9 cellular contexts compared by ENCODE assay signal in genomic region chr6:153032255-153032882, GRCh38. TPM values are rescaled to one million over a fixed set of nuclear protein-coding genes. Genes with fewer than 3 reads are reported as not detected.
DNase-seq lines count a peak whose midpoint lies in the region; ATAC-seq, FAIRE-seq and TF ChIP-seq lines count a peak whose summit lies in the region.
"Had no signal": no experiment of that assay in that cellular context is flagged by ENCODE, and none has a peak within 500 bp of the region (broad histone marks: within the 10 kb centered on the region; RNA-seq: fewer than 3 reads in every experiment).

No MANE protein-coding gene starts in this region.

- H3K36me3 Mint-ChIP-seq in astrocyte (ENCODE audit: low read depth, unreplicated experiment), result no peaks in the 10 kb centered on the region
- H3K36me3 Mint-ChIP-seq in activated CD4-positive, alpha-beta T cell treated with anti-CD3 and anti-CD28 coated beads, Interleukin-2, amount 10 ng/mL, durations not matched to agents 7 days and 5 days (ENCODE audit: low read depth), result no peaks in the 10 kb centered on the region

- no peak overlapping the region for H3K4me3 Mint-ChIP-seq in astrocyte (ENCODE audit: unreplicated experiment)
- H3K4me3 Mint-ChIP-seq in activated CD4-positive, alpha-beta T cell treated with anti-CD3 and anti-CD28 coated beads, Interleukin-2, amount 10 ng/mL, durations not matched to agents 7 days and 5 days, result no peak overlapping the region

- H3K4me2 ChIP-seq in astrocyte (ENCODE audit: low read length), result no peak overlapping the region

- H3K27ac ChIP-seq in astrocyte (ENCODE audit: low read depth, low read length), result no peak overlapping the region
- H3K27ac ChIP-seq: skin epidermis had no signal

- CTCF ChIA-PET in activated CD4-positive, alpha-beta T cell treated with anti-CD3 and anti-CD28 coated beads, Interleukin-2, amount 10 ng/mL, durations not matched to agents 7 days and 5 days (lab: Charles Lee), result interaction anchor here (0.7 kb wide), 2 partner anchors 484 to 623 kb away, joined by 3 read pairs; no protein-coding TSS in a partner anchor

- no peak overlapping the region for H3K9ac ChIP-seq in astrocyte (ENCODE audit: low read length)

- peak; percentile 52 for TF ChIP-seq CTCF in astrocyte (IDR thresholded peaks at IDR 0.05; ENCODE audit: insufficient read depth, low read depth, low read length)

- in situ Hi-C loops in G401 (cut with HindIII; ENCODE audit: low sequenced_read_pairs), result no loop called here

- H3K36me3 ChIP-seq in astrocyte (ENCODE audit: insufficient read depth, low read length), result no peaks in the 10 kb centered on the region

- peaks cover 9% of the 10 kb centered on the region for H3K4me1 Mint-ChIP-seq in astrocyte (ENCODE audit: low read depth, unreplicated experiment)
- H3K4me1 Mint-ChIP-seq in activated CD4-positive, alpha-beta T cell treated with anti-CD3 and anti-CD28 coated beads, Interleukin-2, amount 10 ng/mL, durations not matched to agents 7 days and 5 days, result no peaks in the 10 kb centered on the region

- H3K27me3 ChIP-seq in astrocyte (ENCODE audit: insufficient read depth, low read length), result no peaks in the 10 kb centered on the region

- no peak for FAIRE-seq in astrocyte (lab: Jason Lieb, UNC)

- no peaks in the 10 kb centered on the region for H3K9me3 ChIP-seq in astrocyte (ENCODE audit: insufficient read depth, low read depth, low read length)

- no peak overlapping the region for H2AFZ ChIP-seq in astrocyte (ENCODE audit: low read depth, low read length)

- no peaks in the 10 kb centered on the region for H3K79me2 ChIP-seq in astrocyte (ENCODE audit: insufficient read depth, low read length)

- no peak overlapping the region for H3K4me3 ChIP-seq in astrocyte (ENCODE audit: insufficient read depth, low read depth, low read length)
- H3K4me3 ChIP-seq: skin epidermis had no signal

- no peak overlapping the region for H3K27ac Mint-ChIP-seq in astrocyte (ENCODE audit: unreplicated experiment)
- H3K27ac Mint-ChIP-seq in activated CD4-positive, alpha-beta T cell treated with anti-CD3 and anti-CD28 coated beads, Interleukin-2, amount 10 ng/mL, durations not matched to agents 7 days and 5 days, result no peak overlapping the region

- ATAC-seq in left lobe of liver (peak; percentile 57), GM18861 (IDR thresholded peaks at IDR 0.05; ENCODE audit: unreplicated experiment) (no peak), GM21576 (IDR thresholded peaks at IDR 0.05; ENCODE audit: unreplicated experiment) (no peak)
- no peak for ATAC-seq in activated CD4-positive, CD25-positive, alpha-beta regulatory T cell treated with anti-CD3 and anti-CD28 coated beads, Interleukin-2, amount 50 U/mL, for 24 hours

- H3K27me3 Mint-ChIP-seq in astrocyte (ENCODE audit: low read depth, unreplicated experiment), result no peaks in the 10 kb centered on the region
- peaks cover 27% of the 10 kb centered on the region for H3K27me3 Mint-ChIP-seq in activated CD4-positive, alpha-beta T cell treated with anti-CD3 and anti-CD28 coated beads, Interleukin-2, amount 10 ng/mL, durations not matched to agents 7 days and 5 days

- H3K4me1 ChIP-seq in astrocyte (ENCODE audit: insufficient read depth, low read length), result peaks cover 7% of the 10 kb centered on the region

- POLR2A ChIA-PET in activated CD4-positive, alpha-beta T cell treated with anti-CD3 and anti-CD28 coated beads, Interleukin-2, amount 10 ng/mL, durations not matched to agents 7 days and 5 days (lab: Charles Lee), result no interaction called here

- DNase-seq in G401 (ENCODE audit: low spot score) (peak; percentile 37), LHCN-M2 (ENCODE audit: low read depth) (peak; percentile 67), astrocyte (ENCODE audit: low read depth) (peak; percentile 51), left lobe of liver (ENCODE audit: low spot score) (no peak)
- DNase-seq in activated CD4-positive, alpha-beta T cell treated with anti-CD3 and anti-CD28 coated beads, Interleukin-2, amount 10 ng/mL, durations not matched to agents 7 days and 5 days, result no peak

- H4K20me1 ChIP-seq in astrocyte (ENCODE audit: insufficient read depth, low read length), result no peaks in the 10 kb centered on the region

- no peaks in the 10 kb centered on the region for H3K9me3 Mint-ChIP-seq in astrocyte (ENCODE audit: unreplicated experiment)
- H3K9me3 Mint-ChIP-seq in activated CD4-positive, alpha-beta T cell treated with anti-CD3 and anti-CD28 coated beads, Interleukin-2, amount 10 ng/mL, durations not matched to agents 7 days and 5 days, result no peaks in the 10 kb centered on the region

RNA-seq across cellular contexts. Expression of gene MTRF1L, which starts 29.9 kb away (rescaled TPM):
- total RNA-seq in G401 (2014; rRNA removed; shearing (Covaris generic)), result 8.0 and 29.1 TPM in 2 replicates
- total RNA-seq in LHCN-M2 (2014; rRNA removed) (21.1 and 24.1 TPM in 2 replicates), astrocyte (30.8 and 33.2 TPM in 2 replicates), left lobe of liver (12.3 TPM)
- polyA plus RNA-seq in LHCN-M2 (2012), result 10.3 TPM
- total RNA-seq in activated CD4-positive, alpha-beta T cell treated with anti-CD3 and anti-CD28 coated beads, Interleukin-2, amount 10 ng/mL, durations not matched to agents 7 days and 5 days, result 10 to 100 TPM; 16.8 to 19.8 TPM

RNA-seq across cellular contexts. Expression of gene FBXO5, which starts 49.5 kb away (rescaled TPM):
- 30.5 and 32.5 TPM in 2 replicates for total RNA-seq in G401 (2014; rRNA removed; shearing (Covaris generic))
- total RNA-seq in LHCN-M2 (2014; rRNA removed) (46.7 and 53.7 TPM in 2 replicates), astrocyte (6.1 and 7.5 TPM in 2 replicates), left lobe of liver (1.4 TPM)
- 7.6 TPM for polyA plus RNA-seq in LHCN-M2 (2012)
- total RNA-seq in activated CD4-positive, alpha-beta T cell treated with anti-CD3 and anti-CD28 coated beads, Interleukin-2, amount 10 ng/mL, durations not matched to agents 7 days and 5 days, result 10 to 100 TPM; 80.7 to 91.1 TPM

Comparison
In these comparisons a context has a peak if more than half of its experiments do, and no peak if none do; other contexts are left out.
1. DNase-seq: peak in G401 (single experiment), LHCN-M2 (single experiment) and astrocyte (single experiment); none in left lobe of liver (single experiment) and activated CD4-positive, alpha-beta T cell treated with anti-CD3 and anti-CD28 coated beads, Interleukin-2, amount 10 ng/mL, durations not matched to agents 7 days and 5 days (single experiment).